1 cellular context compared by ENCODE assay signal in the genomic region with DNA sequence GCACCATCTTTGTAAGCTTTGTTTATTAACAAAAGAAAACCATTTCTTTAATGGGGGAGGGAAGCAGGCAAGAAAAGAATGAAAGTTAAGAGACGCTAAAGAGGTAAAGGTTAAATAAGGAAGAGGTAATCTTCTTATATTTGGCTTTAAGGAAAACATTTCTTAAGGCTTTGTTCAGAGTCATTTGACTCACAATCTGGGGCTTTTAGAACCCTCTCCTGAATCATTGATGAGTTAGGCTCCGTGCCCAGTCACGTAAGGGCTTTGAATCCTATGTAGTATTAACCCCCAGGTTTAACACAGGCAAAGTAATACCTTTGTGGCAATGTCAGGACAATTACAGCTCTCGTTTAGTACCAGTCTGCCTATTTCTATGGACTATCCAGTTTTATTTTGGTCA.
TF ChIP-seq lines count a peak whose summit lies in the region.

No MANE protein-coding gene starts in this region.

TF ChIP-seq in HepG2, 621 proteins besides CTCF, POLR2A, EP300 and RAD21:
- TF ChIP-seq IKZF4 (CRISPR knock-in tag; IDR thresholded peaks at IDR 0.05; ENCODE audit: borderline replicate concordance, low read depth, not compliant biosample characterization) (no peak), ZNF333 (CRISPR knock-in tag; IDR thresholded peaks at IDR 0.05; ENCODE audit: borderline replicate concordance) (no peak), ZNF792 (CRISPR knock-in tag; IDR thresholded peaks at IDR 0.05) (no peak), ZNF20 (CRISPR knock-in tag; IDR thresholded peaks at IDR 0.05) (no peak), ZNF224 (CRISPR knock-in tag; IDR thresholded peaks at IDR 0.05) (no peak), ZBTB20 (CRISPR knock-in tag; IDR thresholded peaks at IDR 0.05; ENCODE audit: borderline replicate concordance, low read depth) (no peak), DR1 (CRISPR knock-in tag; IDR thresholded peaks at IDR 0.05) (no peak), AKAP8 (CRISPR knock-in tag; IDR thresholded peaks at IDR 0.05) (no peak), LCORL (IDR thresholded peaks at IDR 0.05) (no peak), LCORL (CRISPR knock-in tag; IDR thresholded peaks at IDR 0.05) (no peak), PHF8 (CRISPR knock-in tag; IDR thresholded peaks at IDR 0.05) (no peak), HIVEP1 (CRISPR knock-in tag; IDR thresholded peaks at IDR 0.05) (no peak), AGO2 (optimal IDR thresholded peaks at IDR 0.05; ENCODE audit: low read depth, low read length) (no peak), HCFC1 (IDR thresholded peaks at IDR 0.05; ENCODE audit: low read depth, low read length) (no peak), ZNF629 (CRISPR knock-in tag; conservative IDR thresholded peaks at IDR 0.05) (no peak)
- TF ChIP-seq, protein P1, sequence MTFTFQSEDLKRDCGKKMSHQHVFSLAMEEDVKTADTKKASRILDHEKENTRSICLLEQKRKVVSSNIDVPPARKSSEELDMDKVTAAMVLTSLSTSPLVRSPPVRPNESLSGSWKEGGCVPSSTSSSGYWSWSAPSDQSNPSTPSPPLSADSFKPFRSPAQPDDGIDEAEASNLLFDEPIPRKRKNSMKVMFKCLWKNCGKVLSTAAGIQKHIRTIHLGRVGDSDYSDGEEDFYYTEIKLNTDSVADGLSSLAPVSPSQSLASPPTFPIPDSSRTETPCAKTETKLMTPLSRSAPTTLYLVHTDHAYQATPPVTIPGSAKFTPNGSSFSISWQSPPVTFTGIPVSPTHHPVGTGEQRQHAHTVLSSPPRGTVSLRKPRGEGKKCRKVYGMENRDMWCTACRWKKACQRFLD (CRISPR knock-in tag; IDR thresholded peaks at IDR 0.05; ENCODE audit: borderline replicate concordance): no peak
- TF ChIP-seq, protein P2, sequence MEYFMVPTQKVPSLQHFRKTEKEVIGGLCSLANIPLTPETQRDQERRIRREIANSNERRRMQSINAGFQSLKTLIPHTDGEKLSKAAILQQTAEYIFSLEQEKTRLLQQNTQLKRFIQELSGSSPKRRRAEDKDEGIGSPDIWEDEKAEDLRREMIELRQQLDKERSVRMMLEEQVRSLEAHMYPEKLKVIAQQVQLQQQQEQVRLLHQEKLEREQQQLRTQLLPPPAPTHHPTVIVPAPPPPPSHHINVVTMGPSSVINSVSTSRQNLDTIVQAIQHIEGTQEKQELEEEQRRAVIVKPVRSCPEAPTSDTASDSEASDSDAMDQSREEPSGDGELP (IDR thresholded peaks at IDR 0.05; ENCODE audit: borderline replicate concordance, low read depth): no peak
- TF ChIP-seq, protein P3, sequence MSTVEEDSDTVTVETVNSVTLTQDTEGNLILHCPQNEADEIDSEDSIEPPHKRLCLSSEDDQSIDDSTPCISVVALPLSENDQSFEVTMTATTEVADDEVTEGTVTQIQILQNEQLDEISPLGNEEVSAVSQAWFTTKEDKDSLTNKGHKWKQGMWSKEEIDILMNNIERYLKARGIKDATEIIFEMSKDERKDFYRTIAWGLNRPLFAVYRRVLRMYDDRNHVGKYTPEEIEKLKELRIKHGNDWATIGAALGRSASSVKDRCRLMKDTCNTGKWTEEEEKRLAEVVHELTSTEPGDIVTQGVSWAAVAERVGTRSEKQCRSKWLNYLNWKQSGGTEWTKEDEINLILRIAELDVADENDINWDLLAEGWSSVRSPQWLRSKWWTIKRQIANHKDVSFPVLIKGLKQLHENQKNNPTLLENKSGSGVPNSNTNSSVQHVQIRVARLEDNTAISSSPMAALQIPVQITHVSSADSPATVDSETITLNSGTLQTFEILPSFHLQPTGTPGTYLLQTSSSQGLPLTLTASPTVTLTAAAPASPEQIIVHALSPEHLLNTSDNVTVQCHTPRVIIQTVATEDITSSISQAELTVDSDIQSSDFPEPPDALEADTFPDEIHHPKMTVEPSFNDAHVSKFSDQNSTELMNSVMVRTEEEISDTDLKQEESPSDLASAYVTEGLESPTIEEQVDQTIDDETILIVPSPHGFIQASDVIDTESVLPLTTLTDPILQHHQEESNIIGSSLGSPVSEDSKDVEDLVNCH (CRISPR knock-in tag; IDR thresholded peaks at IDR 0.05): no peak
- TF ChIP-seq, protein P4, sequence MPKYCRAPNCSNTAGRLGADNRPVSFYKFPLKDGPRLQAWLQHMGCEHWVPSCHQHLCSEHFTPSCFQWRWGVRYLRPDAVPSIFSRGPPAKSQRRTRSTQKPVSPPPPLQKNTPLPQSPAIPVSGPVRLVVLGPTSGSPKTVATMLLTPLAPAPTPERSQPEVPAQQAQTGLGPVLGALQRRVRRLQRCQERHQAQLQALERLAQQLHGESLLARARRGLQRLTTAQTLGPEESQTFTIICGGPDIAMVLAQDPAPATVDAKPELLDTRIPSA (CRISPR knock-in tag; IDR thresholded peaks at IDR 0.05; ENCODE audit: borderline replicate concordance): no peak
